8 cellular contexts compared by ENCODE assay signal in the genomic region with DNA sequence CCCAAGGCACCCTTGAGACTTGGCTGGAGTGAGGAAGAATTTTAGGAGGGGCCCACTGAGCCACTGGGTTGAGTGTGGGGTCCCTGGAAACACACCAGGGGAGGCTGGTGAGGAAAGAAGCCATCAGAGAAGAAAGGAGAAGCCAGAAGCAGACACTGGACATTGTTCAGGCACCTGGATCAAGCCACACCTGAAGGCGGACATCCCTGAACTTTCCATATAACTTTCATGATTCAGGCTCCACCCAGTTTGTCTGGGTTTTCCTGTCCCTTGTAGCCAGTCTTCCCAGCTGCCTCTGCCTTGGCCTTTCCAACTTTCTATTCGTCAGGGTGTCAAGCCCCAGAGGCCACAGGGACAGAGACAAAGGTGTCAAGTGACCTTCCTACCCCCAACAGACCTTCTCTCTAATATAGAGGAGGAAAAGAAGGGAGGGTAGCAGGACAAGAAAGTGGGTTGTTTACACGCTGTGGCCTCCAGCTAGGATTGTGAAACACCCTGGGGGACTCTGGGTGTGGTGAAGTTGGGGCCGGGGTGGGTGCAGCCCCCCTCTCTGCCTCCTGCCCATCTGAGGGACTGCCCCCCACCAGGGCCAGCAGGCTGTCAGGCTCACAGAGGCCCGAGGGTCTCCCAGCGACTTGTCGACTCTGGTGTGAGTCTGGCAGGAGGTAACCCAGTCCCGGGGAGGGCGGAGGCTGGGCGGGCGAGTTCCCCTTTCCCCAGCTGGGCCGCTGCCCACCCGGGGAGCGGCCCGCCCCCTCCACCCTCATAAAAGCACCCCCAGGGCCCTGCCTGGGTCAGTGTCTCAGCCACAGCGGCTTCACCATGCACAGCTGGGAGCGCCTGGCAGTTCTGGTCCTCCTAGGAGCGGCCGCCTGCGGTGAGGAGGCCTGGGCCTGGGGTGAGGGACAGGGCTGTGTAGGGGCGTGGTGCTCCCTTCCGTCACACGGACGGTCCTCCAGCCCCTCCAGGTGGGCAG. TPM values are rescaled to one million over a fixed set of nuclear protein-coding genes. Genes with fewer than 3 reads are reported as not detected.
A peak's percentile ranks its signal among the peaks of the same experiment; 100 is the strongest.
DNase-seq lines count a peak whose midpoint lies in the region; ATAC-seq and TF ChIP-seq lines count a peak whose summit lies in the region.

A gene (plus strand): TSS at position 797 of the 976 bp plus-strand sequence. CDS start 26 bp downstream, at position 823.

- intact Hi-C loops in left cardiac atrium (cut with DNase I), result loop anchor here (10.0 kb wide), 2 partner anchors 84 to 126 kb away; a partner anchor contains a TSS

- no peaks in the 10 kb centered on the region for H3K27me3 ChIP-seq in rectal smooth muscle tissue (ENCODE audit: control insufficient read depth, insufficient read depth, low read length)

- CTCF ChIA-PET in RWPE1 (lab: Yijun Ruan, JAX), result interaction anchor here (0.6 to 0.8 kb wide), 3 partner anchors 15 to 212 kb away, joined by 3 read pairs; no protein-coding TSS in a partner anchor

- H3K36me3 ChIP-seq in ES-I3 (ENCODE audit: insufficient read depth, low read length) (no peaks in the 10 kb centered on the region), rectal smooth muscle tissue (ENCODE audit: control insufficient read depth, insufficient read depth, low read length) (no peaks in the 10 kb centered on the region)

- H3K27ac ChIP-seq in RWPE1 (peak within 1 kb of the TSS; percentile 62), rectal smooth muscle tissue (ENCODE audit: low read depth, low read length) (no peak within 1 kb of the TSS)

- no peaks in the 10 kb centered on the region for H3K9me3 ChIP-seq in ES-I3 (ENCODE audit: control insufficient read depth, insufficient read depth, low read length)

- ATAC-seq in left cardiac atrium (peak; percentile 47 to 71), HG02981 (IDR thresholded peaks at IDR 0.05; ENCODE audit: unreplicated experiment) (no peak)

- H3K9ac ChIP-seq in ES-I3 (ENCODE audit: low read depth, low read length), result peak within 1 kb of the TSS; percentile 62
- no peak within 1 kb of the TSS for H3K9ac ChIP-seq in rectal smooth muscle tissue (ENCODE audit: low read length)

- H3K4me1 ChIP-seq in ES-I3 (ENCODE audit: insufficient read depth, low read length), result no peaks in the 10 kb centered on the region; the same call in 1 of the 2 replicates
- peaks cover 3% of the 10 kb centered on the region for H3K4me1 ChIP-seq in rectal smooth muscle tissue (ENCODE audit: control insufficient read depth, insufficient read depth, low read length)

- TF ChIP-seq CTCF in RWPE1 (conservative IDR thresholded peaks at IDR 0.05; ENCODE audit: low read depth), result no peak

- POLR2A ChIA-PET in RWPE1 (lab: Yijun Ruan, JAX; ENCODE audit: low non-redundant PET), result no interaction called here

- H3K4me3 ChIP-seq in rectal smooth muscle tissue (ENCODE audit: low read length), result peak within 1 kb of the TSS; percentile 54

- no peak for DNase-seq in RWPE1 (ENCODE audit: low spot score)
- peak; percentile 71 for DNase-seq in left cardiac atrium
- no peak for DNase-seq in stimulated activated naive CD4-positive, alpha-beta T cell (lab: John Stamatoyannopoulos, UW)
- no peak for DNase-seq in NCI-H524 treated with DMSO at 0.1 percent for 48 hours (lab: John Stamatoyannopoulos, UW)
- no peak for DNase-seq in NCI-H2107 (lab: John Stamatoyannopoulos, UW)

RNA-seq across cellular contexts. Expression of the gene that starts here (rescaled TPM):
- 100 to 1,000 TPM; 277 to 861 TPM for total RNA-seq in left cardiac atrium
